In the genomic region with DNA sequence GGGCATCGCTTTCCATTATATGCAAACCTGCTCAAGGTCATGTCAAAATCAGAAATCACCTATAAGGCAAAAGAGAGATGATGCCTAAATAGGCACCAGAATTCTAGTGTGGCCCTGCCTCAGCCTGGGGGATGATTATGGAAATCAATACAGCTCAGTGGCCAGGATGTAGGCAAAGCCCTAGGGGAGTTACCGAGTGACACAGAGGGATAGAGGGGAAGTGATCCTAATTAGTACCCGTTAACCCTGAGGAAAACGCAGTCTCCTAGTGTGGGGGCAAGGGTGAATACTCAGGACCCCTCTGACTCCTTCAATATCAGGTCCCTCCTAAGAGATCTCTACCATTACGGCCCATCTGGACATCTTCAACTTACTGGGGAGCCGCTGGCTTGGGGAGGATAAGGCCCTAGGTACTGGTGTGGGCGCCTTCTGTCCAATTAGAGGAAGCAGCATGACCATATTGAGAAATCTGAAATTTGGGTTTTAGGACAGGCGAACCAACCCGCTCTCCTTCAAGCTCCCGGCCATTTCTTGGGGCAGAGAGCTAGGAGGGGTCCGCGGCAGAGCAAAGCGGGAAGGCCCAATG, we compare ENCODE assay signal across 8 cellular contexts. TPM values are rescaled to one million over a fixed set of nuclear protein-coding genes. Genes with fewer than 3 reads are reported as not detected.
DNase-seq lines count a peak whose midpoint lies in the region; ATAC-seq, FAIRE-seq and TF ChIP-seq lines count a peak whose summit lies in the region.

No MANE protein-coding gene starts in this region.

- H3K27ac Mint-ChIP-seq in IgD-negative memory B cell (no peak overlapping the region), MCF 10A (ENCODE audit: low read depth, unreplicated experiment) (peak overlapping the region; percentile 31)

- no peak overlapping the region for H2AFZ ChIP-seq in HepG2 (ENCODE audit: low read length)

- H4K20me1 ChIP-seq in HepG2 (ENCODE audit: insufficient read depth, low read length) = no peaks in the 10 kb centered on the region

- CTCF ChIA-PET in MCF 10A (lab: Yijun Ruan, JAX) (interaction anchor here (0.5 to 1.7 kb wide), 6 partner anchors 11 to 816 kb away, joined by 3 to 5 read pairs (median 4); no protein-coding TSS in a partner anchor), HepG2 (lab: Yijun Ruan, JAX; ENCODE audit: low intra/inter-chr PET ratio, low total read pairs) (no interaction called here)

- H3K4me3 Mint-ChIP-seq in IgD-negative memory B cell = peak overlapping the region; percentile 80 to 96 (median 89)
- H3K4me3 Mint-ChIP-seq in MCF 10A (ENCODE audit: unreplicated experiment) = peak overlapping the region; percentile 75

- peaks cover 9% of the 10 kb centered on the region for H3K79me2 ChIP-seq in HepG2 (ENCODE audit: insufficient read depth, low read length)

- H3K9me3 ChIP-seq in HepG2 (ENCODE audit: low read length) (no peaks in the 10 kb centered on the region), tibial artery (no peaks in the 10 kb centered on the region)

- POLR2A ChIA-PET in MCF 10A (lab: Yijun Ruan, JAX) = interaction anchor here (0.8 to 3.3 kb wide), 8 partner anchors 13 to 56 kb away, joined by 3 to 26 read pairs (median 4); a partner anchor contains a TSS
- POLR2A ChIA-PET in HepG2 (lab: Yijun Ruan, JAX) = interaction anchor here (1.4 to 1.9 kb wide), 2 partner anchors 23 to 124 kb away, joined by 4 to 9 read pairs; a partner anchor contains a TSS

- no peaks in the 10 kb centered on the region for H3K27me3 ChIP-seq in HepG2 (ENCODE audit: control insufficient read depth in 1 of 2, insufficient read depth in 2 of 2, low read length in 2 of 2)
- no peaks in the 10 kb centered on the region for H3K27me3 ChIP-seq in tibial artery

- BruUV-seq in MCF 10A (replicated peaks; lab: Mats Ljungman, UMichigan) = TSS peak; percentile 45
- TSS peak; percentile 56 for BruUV-seq in HepG2 (replicated peaks; lab: Mats Ljungman, UMichigan)

- H3K27ac ChIP-seq in HepG2 (ENCODE audit: extremely low read length, insufficient read depth, low read length) (peak overlapping the region; percentile 53), tibial artery (peak overlapping the region; percentile 89 to 92)

- intact Hi-C loops in MCF 10A (cut with micrococcal nuclease) (no loop called here), HepG2 (cut with micrococcal nuclease; ENCODE audit: unreplicated experiment) (no loop called here), tibial artery (cut with DNase I; ENCODE audit: low total_unique reads) (no loop called here)

- in situ Hi-C loops in HepG2 (cut with HindIII; ENCODE audit: extremely low pct_ligation_motif_present, low pct_unique_long_range_greater_than_20kb) = no loop called here

- peak; percentile 10 for DNase-seq in NCI-H2171 treated with DMSO at 0.1 percent for 48 hours (lab: John Stamatoyannopoulos, UW)
- no peak for DNase-seq in NCI-H2171 (lab: John Stamatoyannopoulos, UW)
- no peak for DNase-seq in MCF 10A (ENCODE audit: unreplicated experiment)
- DNase-seq in HepG2 (ENCODE audit: low spot score) = no peak
- peak in 1 of 2 donors; percentile 48 for DNase-seq in tibial artery
- no peak for DNase-seq in DMS53 (lab: John Stamatoyannopoulos, UW)
- no peak for DNase-seq in frontal cortex (ENCODE audit: low spot score in 2 of 2)

- H3K4me2 ChIP-seq in HepG2 (ENCODE audit: low read depth, low read length) = peak overlapping the region; percentile 80

- H3K9me3 Mint-ChIP-seq in IgD-negative memory B cell (no peaks in the 10 kb centered on the region), MCF 10A (ENCODE audit: unreplicated experiment) (no peaks in the 10 kb centered on the region)

- 0 out of 4 replicates have a peak, but pooled peaks of 1 of the 2 experiments have one; percentile 12 for TF ChIP-seq POLR2A in HepG2 (IDR thresholded peaks at IDR 0.05; ENCODE audit: insufficient read depth in 1 of 2, low read depth in 2 of 2, low read length in 2 of 2)

- H3K4me1 ChIP-seq in HepG2 (ENCODE audit: insufficient read depth, low read length) (peaks cover 38% of the 10 kb centered on the region), tibial artery (peaks cover 0 to 18% (median 15%) of the 10 kb centered on the region in 4 donors)

- no peaks in the 10 kb centered on the region for H3K27me3 Mint-ChIP-seq in IgD-negative memory B cell
- H3K27me3 Mint-ChIP-seq in MCF 10A (ENCODE audit: insufficient read depth, unreplicated experiment) = no peaks in the 10 kb centered on the region

- TF ChIP-seq RAD21 in HepG2 (CRISPR knock-in tag; IDR thresholded peaks at IDR 0.05) = no peak

- H3K36me3 ChIP-seq in HepG2 (replicated peaks in 1 of 2; ENCODE audit: control insufficient read depth in 1 of 2, insufficient read depth in 2 of 2, low read length in 2 of 2) = peaks cover 11 to 22% of the 10 kb centered on the region in 2 experiments
- peaks cover 15 to 33% (median 26%) of the 10 kb centered on the region in 3 donors for H3K36me3 ChIP-seq in tibial artery

- peak overlapping the region; percentile 82 for H3K9ac ChIP-seq in HepG2 (ENCODE audit: insufficient read depth, low read depth, low read length)

- peak overlapping the region; percentile 77 to 94 (median 93) for H3K4me3 ChIP-seq in HepG2 (replicated peaks in 1 of 3; ENCODE audit: insufficient read depth in 1 of 3, low read depth in 2 of 3, low read length in 3 of 3)
- peak overlapping the region; percentile 81 to 83 for H3K4me3 ChIP-seq in tibial artery

- TF ChIP-seq EP300 in HepG2 (IDR thresholded peaks at IDR 0.05; ENCODE audit: low read depth in 2 of 2, low read length in 2 of 2) = no peak
- no peak for TF ChIP-seq EP300 in HepG2 (CRISPR knock-in tag; IDR thresholded peaks at IDR 0.05; ENCODE audit: borderline replicate concordance)

- H3K4me1 Mint-ChIP-seq in IgD-negative memory B cell (peaks cover 5 to 13% (median 12%) of the 10 kb centered on the region in 3 donors), MCF 10A (ENCODE audit: insufficient read depth, unreplicated experiment) (peaks cover 9% of the 10 kb centered on the region)

- FAIRE-seq in HepG2 (lab: Jason Lieb, UNC) (no peak), frontal cortex (lab: Jason Lieb, UNC) (no peak)

- H3K36me3 Mint-ChIP-seq in IgD-negative memory B cell = peaks cover 3% of the 10 kb centered on the region
- peaks cover 29% of the 10 kb centered on the region for H3K36me3 Mint-ChIP-seq in MCF 10A (ENCODE audit: insufficient read depth, unreplicated experiment)

- WGBS in HepG2 (ENCODE audit: low lambda C conversion rate) = 14% methylated on average over 13 of the region's 13 CpGs

- peak; percentile 52 for ATAC-seq in HepG2

- TF ChIP-seq CTCF in MCF 10A (IDR thresholded peaks at IDR 0.05; ENCODE audit: unreplicated experiment) = no peak
- TF ChIP-seq CTCF in HepG2 (CRISPR knock-in tag; IDR thresholded peaks at IDR 0.05) = no peak
- TF ChIP-seq CTCF in tibial artery (IDR thresholded peaks at IDR 0.05) = no peak

RNA-seq across cellular contexts. Expression of a gene that starts 0.7 kb away (rescaled TPM):
- polyA plus RNA-seq in IgD-negative memory B cell (50.1 TPM), HepG2 (2011; rRNA removed) (119 and 126 TPM in 2 replicates)
- total RNA-seq in MCF 10A (2022) (59.8 and 65.1 TPM in 2 replicates), HepG2 (2016; rRNA removed; fragmentation: Illumina TruSeq; extraction: Trizol) (92.1 and 104 TPM in 2 replicates), frontal cortex (131 TPM)
- total RNA-seq in HepG2 (2016; cell fraction: cytosol; rRNA removed; fragmentation: Illumina TruSeq; extraction: Trizol; ENCODE audit: low read depth) = 128 and 164 TPM in 2 replicates
- total RNA-seq in HepG2 (2016; cell fraction: insoluble cytoplasmic fraction; rRNA removed; fragmentation: Illumina TruSeq; extraction: Trizol) = 87.1 and 106 TPM in 2 replicates
- 198 and 220 TPM in 2 replicates for total RNA-seq in HepG2 (2016; cell fraction: membrane; rRNA removed; fragmentation: Illumina TruSeq; extraction: Trizol)
- 52.2 and 64.7 TPM in 2 replicates for total RNA-seq in HepG2 (2016; cell fraction: nucleus; rRNA removed; fragmentation: Illumina TruSeq; extraction: Trizol)
- polyA plus RNA-seq in HepG2 (2011; cell fraction: cytosol; rRNA removed) = 116 and 145 TPM in 2 replicates
- 119 TPM in 2 replicates for polyA plus RNA-seq in HepG2 (2011; cell fraction: nucleus; rRNA removed)
- 77.4 and 82.6 TPM in 2 replicates for polyA plus RNA-seq in HepG2 (2012)
- 148 and 199 TPM in 2 replicates for polyA plus RNA-seq in HepG2 (2016; cell fraction: cytosol; fragmentation: Illumina TruSeq; extraction: Trizol; ENCODE audit: low read depth)
- 108 and 113 TPM in 2 replicates for polyA plus RNA-seq in HepG2 (2016; cell fraction: insoluble cytoplasmic fraction; fragmentation: Illumina TruSeq; extraction: Trizol; ENCODE audit: low read depth)
- polyA plus RNA-seq in HepG2 (2016; cell fraction: membrane; fragmentation: Illumina TruSeq; extraction: Trizol; ENCODE audit: low read depth) = 207 and 224 TPM in 2 replicates
- 109 and 119 TPM in 2 replicates for polyA plus RNA-seq in HepG2 (2016; cell fraction: nucleus; fragmentation: Illumina TruSeq; extraction: Trizol; ENCODE audit: insufficient read depth, low read depth)
- polyA minus RNA-seq in HepG2 (2011; rRNA and poly(A)+ RNA removed; ENCODE audit: low replicate concordance) = 36.5 and 43.6 TPM in 2 replicates
- 32.3 and 34.1 TPM in 2 replicates for polyA minus RNA-seq in HepG2 (2011; cell fraction: cytosol; rRNA and poly(A)+ RNA removed)
- polyA minus RNA-seq in HepG2 (2011; cell fraction: nucleus; rRNA and poly(A)+ RNA removed) = 48.5 and 53.7 TPM in 2 replicates

RNA-seq across cellular contexts. Expression of a gene that starts 2.3 kb away (rescaled TPM):
- polyA plus RNA-seq in IgD-negative memory B cell (0.16 TPM), HepG2 (2011; rRNA removed) (0.05 and 0.08 TPM in 2 replicates)
- total RNA-seq in MCF 10A (2022) (not detected in 2 replicates), HepG2 (2016; rRNA removed; fragmentation: Illumina TruSeq; extraction: Trizol) (0.04 TPM in 1 of 2 replicates, not detected in the other), frontal cortex (under 0.01 TPM)
- 0.09 TPM in 1 of 2 replicates, not detected in the other for total RNA-seq in HepG2 (2016; cell fraction: cytosol; rRNA removed; fragmentation: Illumina TruSeq; extraction: Trizol; ENCODE audit: low read depth)
- total RNA-seq in HepG2 (2016; cell fraction: insoluble cytoplasmic fraction; rRNA removed; fragmentation: Illumina TruSeq; extraction: Trizol) = 0.04 and 0.09 TPM in 2 replicates
- total RNA-seq in HepG2 (2016; cell fraction: membrane; rRNA removed; fragmentation: Illumina TruSeq; extraction: Trizol) = not detected in 2 replicates
- total RNA-seq in HepG2 (2016; cell fraction: nucleus; rRNA removed; fragmentation: Illumina TruSeq; extraction: Trizol) = not detected in 2 replicates
- polyA plus RNA-seq in HepG2 (2011; cell fraction: cytosol; rRNA removed) = 0.03 TPM in 1 of 2 replicates, not detected in the other
- polyA plus RNA-seq in HepG2 (2011; cell fraction: nucleus; rRNA removed) = 0.05 and 0.13 TPM in 2 replicates
- polyA plus RNA-seq in HepG2 (2012) = not detected in 2 replicates
- polyA plus RNA-seq in HepG2 (2016; cell fraction: cytosol; fragmentation: Illumina TruSeq; extraction: Trizol; ENCODE audit: low read depth) = not detected in 2 replicates
- not detected in 2 replicates for polyA plus RNA-seq in HepG2 (2016; cell fraction: insoluble cytoplasmic fraction; fragmentation: Illumina TruSeq; extraction: Trizol; ENCODE audit: low read depth)
- not detected in 2 replicates for polyA plus RNA-seq in HepG2 (2016; cell fraction: membrane; fragmentation: Illumina TruSeq; extraction: Trizol; ENCODE audit: low read depth)
- not detected in 2 replicates for polyA plus RNA-seq in HepG2 (2016; cell fraction: nucleus; fragmentation: Illumina TruSeq; extraction: Trizol; ENCODE audit: insufficient read depth, low read depth)
- polyA minus RNA-seq in HepG2 (2011; rRNA and poly(A)+ RNA removed; ENCODE audit: low replicate concordance) = 0.12 TPM in 1 of 2 replicates, not detected in the other
- not detected in 2 replicates for polyA minus RNA-seq in HepG2 (2011; cell fraction: cytosol; rRNA and poly(A)+ RNA removed)
- not detected in 2 replicates for polyA minus RNA-seq in HepG2 (2011; cell fraction: nucleus; rRNA and poly(A)+ RNA removed)

RNA-seq across cellular contexts. Expression of a gene that starts 22.5 kb away (rescaled TPM):
- polyA plus RNA-seq in IgD-negative memory B cell = not detected
- total RNA-seq in MCF 10A (2022) = 142 and 159 TPM in 2 replicates
- total RNA-seq in HepG2 (2016; rRNA removed; fragmentation: Illumina TruSeq; extraction: Trizol) = 46.5 and 149 TPM in 2 replicates
- 31.7 and 32.8 TPM in 2 replicates for total RNA-seq in HepG2 (2016; cell fraction: cytosol; rRNA removed; fragmentation: Illumina TruSeq; extraction: Trizol; ENCODE audit: low read depth)
- total RNA-seq in HepG2 (2016; cell fraction: insoluble cytoplasmic fraction; rRNA removed; fragmentation: Illumina TruSeq; extraction: Trizol) = 37.6 and 157 TPM in 2 replicates
- 42.3 and 48.1 TPM in 2 replicates for total RNA-seq in HepG2 (2016; cell fraction: membrane; rRNA removed; fragmentation: Illumina TruSeq; extraction: Trizol)
- 148 and 181 TPM in 2 replicates for total RNA-seq in HepG2 (2016; cell fraction: nucleus; rRNA removed; fragmentation: Illumina TruSeq; extraction: Trizol)
- 543 and 573 TPM in 2 replicates for polyA plus RNA-seq in HepG2 (2011; rRNA removed)
- polyA plus RNA-seq in HepG2 (2011; cell fraction: cytosol; rRNA removed) = 288 and 579 TPM in 2 replicates
- 3,059 and 4,867 TPM in 2 replicates for polyA plus RNA-seq in HepG2 (2011; cell fraction: nucleus; rRNA removed)
- 224 and 292 TPM in 2 replicates for polyA plus RNA-seq in HepG2 (2012)
- 18.4 and 19.7 TPM in 2 replicates for polyA plus RNA-seq in HepG2 (2016; cell fraction: cytosol; fragmentation: Illumina TruSeq; extraction: Trizol; ENCODE audit: low read depth)
- 46.0 and 56.5 TPM in 2 replicates for polyA plus RNA-seq in HepG2 (2016; cell fraction: insoluble cytoplasmic fraction; fragmentation: Illumina TruSeq; extraction: Trizol; ENCODE audit: low read depth)
- polyA plus RNA-seq in HepG2 (2016; cell fraction: membrane; fragmentation: Illumina TruSeq; extraction: Trizol; ENCODE audit: low read depth) = 32.1 and 36.5 TPM in 2 replicates
- 597 and 623 TPM in 2 replicates for polyA plus RNA-seq in HepG2 (2016; cell fraction: nucleus; fragmentation: Illumina TruSeq; extraction: Trizol; ENCODE audit: insufficient read depth, low read depth)
- polyA minus RNA-seq in HepG2 (2011; rRNA and poly(A)+ RNA removed; ENCODE audit: low replicate concordance) = 133 and 613 TPM in 2 replicates
- 159 and 170 TPM in 2 replicates for polyA minus RNA-seq in HepG2 (2011; cell fraction: cytosol; rRNA and poly(A)+ RNA removed)
- 231 and 275 TPM in 2 replicates for polyA minus RNA-seq in HepG2 (2011; cell fraction: nucleus; rRNA and poly(A)+ RNA removed)
- 9.0 TPM for total RNA-seq in frontal cortex

RNA-seq across cellular contexts. Expression of a gene that starts 23.6 kb away (rescaled TPM):
- polyA plus RNA-seq in IgD-negative memory B cell (1.5 TPM), HepG2 (2011; rRNA removed) (50.6 and 54.9 TPM in 2 replicates)
- total RNA-seq in MCF 10A (2022) (36.4 and 41.5 TPM in 2 replicates), HepG2 (2016; rRNA removed; fragmentation: Illumina TruSeq; extraction: Trizol) (13.5 and 37.1 TPM in 2 replicates), frontal cortex (10.2 TPM)
- total RNA-seq in HepG2 (2016; cell fraction: cytosol; rRNA removed; fragmentation: Illumina TruSeq; extraction: Trizol; ENCODE audit: low read depth) = 12.6 and 14.5 TPM in 2 replicates
- total RNA-seq in HepG2 (2016; cell fraction: insoluble cytoplasmic fraction; rRNA removed; fragmentation: Illumina TruSeq; extraction: Trizol) = 12.2 and 37.7 TPM in 2 replicates
- total RNA-seq in HepG2 (2016; cell fraction: membrane; rRNA removed; fragmentation: Illumina TruSeq; extraction: Trizol) = 17.3 and 17.5 TPM in 2 replicates
- total RNA-seq in HepG2 (2016; cell fraction: nucleus; rRNA removed; fragmentation: Illumina TruSeq; extraction: Trizol) = 28.1 and 32.5 TPM in 2 replicates
- polyA plus RNA-seq in HepG2 (2011; cell fraction: cytosol; rRNA removed) = 37.2 and 55.7 TPM in 2 replicates
- polyA plus RNA-seq in HepG2 (2011; cell fraction: nucleus; rRNA removed) = 33.0 and 36.4 TPM in 2 replicates
- polyA plus RNA-seq in HepG2 (2012) = 22.4 and 34.3 TPM in 2 replicates
- polyA plus RNA-seq in HepG2 (2016; cell fraction: cytosol; fragmentation: Illumina TruSeq; extraction: Trizol; ENCODE audit: low read depth) = 4.6 and 5.5 TPM in 2 replicates
- 14.8 and 17.0 TPM in 2 replicates for polyA plus RNA-seq in HepG2 (2016; cell fraction: insoluble cytoplasmic fraction; fragmentation: Illumina TruSeq; extraction: Trizol; ENCODE audit: low read depth)
- 9.6 and 11.3 TPM in 2 replicates for polyA plus RNA-seq in HepG2 (2016; cell fraction: membrane; fragmentation: Illumina TruSeq; extraction: Trizol; ENCODE audit: low read depth)
- polyA plus RNA-seq in HepG2 (2016; cell fraction: nucleus; fragmentation: Illumina TruSeq; extraction: Trizol; ENCODE audit: insufficient read depth, low read depth) = 63.5 and 69.5 TPM in 2 replicates
- 44.3 and 65.0 TPM in 2 replicates for polyA minus RNA-seq in HepG2 (2011; rRNA and poly(A)+ RNA removed; ENCODE audit: low replicate concordance)
- polyA minus RNA-seq in HepG2 (2011; cell fraction: cytosol; rRNA and poly(A)+ RNA removed) = 22.5 and 26.8 TPM in 2 replicates
- 21.6 and 23.9 TPM in 2 replicates for polyA minus RNA-seq in HepG2 (2011; cell fraction: nucleus; rRNA and poly(A)+ RNA removed)

RNA-seq across cellular contexts. Expression of a gene that starts 29.9 kb away (rescaled TPM):
- polyA plus RNA-seq in IgD-negative memory B cell (6.5 TPM), HepG2 (2011; rRNA removed) (7.4 and 7.7 TPM in 2 replicates)
- total RNA-seq in MCF 10A (2022) (19.1 and 22.3 TPM in 2 replicates), HepG2 (2016; rRNA removed; fragmentation: Illumina TruSeq; extraction: Trizol) (27.5 and 37.1 TPM in 2 replicates), frontal cortex (70.1 TPM)
- total RNA-seq in HepG2 (2016; cell fraction: cytosol; rRNA removed; fragmentation: Illumina TruSeq; extraction: Trizol; ENCODE audit: low read depth) = 2.5 and 3.0 TPM in 2 replicates
- 25.7 and 35.1 TPM in 2 replicates for total RNA-seq in HepG2 (2016; cell fraction: insoluble cytoplasmic fraction; rRNA removed; fragmentation: Illumina TruSeq; extraction: Trizol)
- 6.3 and 7.6 TPM in 2 replicates for total RNA-seq in HepG2 (2016; cell fraction: membrane; rRNA removed; fragmentation: Illumina TruSeq; extraction: Trizol)
- 18.3 and 20.0 TPM in 2 replicates for total RNA-seq in HepG2 (2016; cell fraction: nucleus; rRNA removed; fragmentation: Illumina TruSeq; extraction: Trizol)
- 4.0 and 5.2 TPM in 2 replicates for polyA plus RNA-seq in HepG2 (2011; cell fraction: cytosol; rRNA removed)
- 5.7 and 5.8 TPM in 2 replicates for polyA plus RNA-seq in HepG2 (2011; cell fraction: nucleus; rRNA removed)
- polyA plus RNA-seq in HepG2 (2012) = 1.4 and 1.9 TPM in 2 replicates
- 0.03 and 0.08 TPM in 2 replicates for polyA plus RNA-seq in HepG2 (2016; cell fraction: cytosol; fragmentation: Illumina TruSeq; extraction: Trizol; ENCODE audit: low read depth)
- 2.2 and 2.6 TPM in 2 replicates for polyA plus RNA-seq in HepG2 (2016; cell fraction: insoluble cytoplasmic fraction; fragmentation: Illumina TruSeq; extraction: Trizol; ENCODE audit: low read depth)
- polyA plus RNA-seq in HepG2 (2016; cell fraction: membrane; fragmentation: Illumina TruSeq; extraction: Trizol; ENCODE audit: low read depth) = 0.37 and 0.49 TPM in 2 replicates
- polyA plus RNA-seq in HepG2 (2016; cell fraction: nucleus; fragmentation: Illumina TruSeq; extraction: Trizol; ENCODE audit: insufficient read depth, low read depth) = 5.5 and 6.3 TPM in 2 replicates
- polyA minus RNA-seq in HepG2 (2011; rRNA and poly(A)+ RNA removed; ENCODE audit: low replicate concordance) = 26.1 and 45.0 TPM in 2 replicates
- 22.9 and 26.0 TPM in 2 replicates for polyA minus RNA-seq in HepG2 (2011; cell fraction: cytosol; rRNA and poly(A)+ RNA removed)
- 10.8 and 17.8 TPM in 2 replicates for polyA minus RNA-seq in HepG2 (2011; cell fraction: nucleus; rRNA and poly(A)+ RNA removed)
